ENCODE assay signal across 27 cellular contexts in the genomic region with DNA sequence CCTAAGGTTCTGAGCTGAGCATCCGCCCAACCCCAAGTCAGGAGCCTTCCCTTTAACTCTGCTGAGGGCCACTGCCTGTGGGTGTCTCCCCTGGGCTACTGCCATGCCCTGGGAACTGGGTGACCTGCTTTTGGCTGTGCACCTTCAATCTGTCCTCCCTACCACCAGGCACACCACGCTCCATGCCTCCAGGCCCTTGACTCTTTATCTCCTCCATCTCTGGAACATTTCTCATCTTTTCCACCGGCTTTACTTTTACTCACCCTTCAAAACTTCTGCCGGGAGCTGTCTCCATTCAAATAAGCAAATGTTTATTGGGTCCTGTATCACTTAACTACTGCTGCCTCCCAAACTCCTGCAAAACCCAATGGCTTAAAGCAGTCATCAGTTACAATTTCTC.
"Had no signal": no experiment of that assay in that cellular context is flagged by ENCODE, and none has a peak within 500 bp of the region (broad histone marks: within the 10 kb centered on the region; RNA-seq: fewer than 3 reads in every experiment).

No MANE protein-coding gene starts in this region.

- H3K36me3 Mint-ChIP-seq: T-cell had no signal

- DNase-seq: KBM-7, MG63, NCI-H1092, NCI-H1105 treated with DMSO at 0.1 percent for 48 hours, NCI-H1417 treated with DMSO at 0.1 percent for 48 hours, NCI-H146, NCI-H1694 treated with DMSO at 0.1 percent for 48 hours, NCI-H1930, NCI-H2081, NCI-H2107, NCI-H226, NCI-H446, NCI-H510A, NCI-H524 treated with DMSO at 0.1 percent for 48 hours, NCI-H69, NCI-H774, Right ventricle myocardium superior, RPMI8226, SIG-M5, SK-N-SH, SW 1271, T-cell had no signal

- H3K27ac ChIP-seq: HL-60, SJSA1 had no signal

- H3K4me3 ChIP-seq: MG63, SJSA1 had no signal

- H3K36me3 ChIP-seq: MG63, SJSA1 had no signal

- H3K9ac ChIP-seq: SK-N-SH had no signal

- H3K4me3 Mint-ChIP-seq: T-cell; T-helper 1 cell treated with Interleukin-12 subunit alpha and Interleukin-12 subunit beta and Interleukin-4 antibody, amounts not matched to agents 30 μg/mL and 1 μg/mL, for 36 hours had no signal

- H3K9me2 ChIP-seq: SK-N-SH had no signal

- H3K27ac Mint-ChIP-seq: T-cell; T-helper 1 cell treated with Interleukin-12 subunit alpha and Interleukin-12 subunit beta and Interleukin-4 antibody, amounts not matched to agents 30 μg/mL and 1 μg/mL, for 36 hours had no signal

- H3K27me3 ChIP-seq: MG63, SJSA1 had no signal

- FAIRE-seq: HTR-8/SVneo had no signal

- H3K4me2 ChIP-seq: SK-N-SH had no signal

- H3K9me3 ChIP-seq: MG63, SJSA1, SK-N-SH had no signal

- ATAC-seq: Panc1, T-cell had no signal

- H3K9me3 Mint-ChIP-seq: T-cell; T-helper 1 cell treated with Interleukin-12 subunit alpha and Interleukin-12 subunit beta and Interleukin-4 antibody, amounts not matched to agents 30 μg/mL and 1 μg/mL, for 36 hours had no signal

- H3K27me3 Mint-ChIP-seq: T-cell had no signal

- H3K4me1 Mint-ChIP-seq: T-cell had no signal
